In the genomic region with DNA sequence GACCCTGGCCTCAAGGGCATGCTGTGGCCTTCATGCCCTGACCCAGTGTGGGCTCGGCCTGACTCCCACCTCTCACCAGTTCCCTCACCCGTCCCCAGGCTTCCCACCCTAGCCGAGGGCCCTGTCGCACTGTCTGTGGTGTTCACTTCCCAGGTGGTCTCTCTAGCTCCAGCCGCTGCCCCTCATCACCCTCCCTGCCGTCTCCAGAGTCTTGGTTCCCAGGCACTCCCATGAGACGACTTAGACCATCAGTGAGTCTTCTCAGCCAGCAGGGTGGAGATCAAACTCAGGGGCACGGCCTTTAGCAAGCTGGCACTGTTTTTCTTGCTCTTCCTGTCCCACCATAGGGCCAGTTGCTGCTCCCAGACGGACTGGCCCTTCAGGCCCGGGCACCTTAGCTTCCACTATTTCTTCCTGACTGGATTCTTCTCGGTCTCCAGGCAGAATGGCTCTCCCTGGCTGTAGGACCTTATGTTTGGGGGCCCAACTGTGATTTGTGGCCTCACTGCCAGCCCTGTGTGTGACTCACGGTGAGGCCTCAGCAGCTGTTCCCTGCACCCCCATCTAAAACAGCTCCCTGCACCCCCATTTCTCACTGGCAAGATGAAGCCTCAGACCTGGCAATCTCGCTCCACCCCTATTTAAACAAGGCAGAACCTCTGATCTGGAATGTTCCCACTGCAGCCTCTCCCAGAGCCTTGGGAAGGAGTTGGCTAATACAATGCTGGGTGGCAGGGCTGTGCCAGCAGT, we compare ENCODE assay signal across 28 cellular contexts. TPM values are rescaled to one million over a fixed set of nuclear protein-coding genes. Genes with fewer than 3 reads are reported as not detected.
DNase-seq lines count a peak whose midpoint lies in the region; ATAC-seq and TF ChIP-seq lines count a peak whose summit lies in the region.
"Had no signal": no experiment of that assay in that cellular context is flagged by ENCODE, and none has a peak within 500 bp of the region (broad histone marks: within the 10 kb centered on the region; RNA-seq: fewer than 3 reads in every experiment).

No MANE protein-coding gene starts in this region.

- H3K9me3 Mint-ChIP-seq in neural crest cell = no peaks in the 10 kb centered on the region
- H3K9me3 Mint-ChIP-seq: activated CD4-positive, alpha-beta T cell treated with anti-CD3 and anti-CD28 coated beads, Interleukin-2, amount 10 ng/mL, durations not matched to agents 24 days and 14 days; activated naive CD8-positive, alpha-beta T cell treated with anti-CD3 and anti-CD28 coated beads, Interleukin-2, amount 50 U/mL, for 24 hours; CD8-positive, alpha-beta memory T cell; naive thymus-derived CD8-positive, alpha-beta T cell had no signal

- no peaks in the 10 kb centered on the region for H3K36me3 Mint-ChIP-seq in neural crest cell (ENCODE audit: low read depth)

- H3K4me1 Mint-ChIP-seq in neural crest cell = peaks cover 37% of the 10 kb centered on the region

- DNase-seq in GM20000 (ENCODE audit: low spot score) = peak; percentile 9
- peak in 1 of 10 donors; percentile 8 for DNase-seq in dorsolateral prefrontal cortex
- DNase-seq in neural crest cell (ENCODE audit: low read depth, low spot score) = no peak
- DNase-seq in DMS153 treated with DMSO at 0.1 percent for 48 hours (lab: John Stamatoyannopoulos, UW; ENCODE audit: unreplicated experiment) = no peak
- DNase-seq: activated CD8-positive, alpha-beta memory T cell treated with anti-CD3 and anti-CD28 coated beads, Interleukin-2, amount 50 U/mL, for 48 hours; activated effector memory CD4-positive, alpha-beta T cell treated with anti-CD3 and anti-CD28 coated beads, Interleukin-2, amount 50 U/mL, for 16 hours; activated naive CD8-positive, alpha-beta T cell treated with anti-CD3 and anti-CD28 coated beads, Interleukin-2, amount 50 U/mL, for 24 hours; CD8-positive, alpha-beta memory T cell; dermis blood vessel endothelial cell; DMS79 treated with DMSO at 0.1 percent for 48 hours; IMR-90; kidney; mesenchymal stem cell; naive thymus-derived CD8-positive, alpha-beta T cell; NCI-H187 treated with DMSO at 0.1 percent for 48 hours; NCI-H226; NCI-H82; SHP77 treated with DMSO at 0.1 percent for 48 hours; sigmoid colon; stimulated activated naive CD4-positive, alpha-beta T cell; tibial artery had no signal

- peak overlapping the region; percentile 54 to 99 (median 91); a peak in 20 of 22 replicates for H3K4me2 ChIP-seq in BLaER1 treated with 17β-estradiol and CSF1 and Interleukin-3, amounts not matched to agents 10 nM and 100 nM

- ATAC-seq in HG03432 (IDR thresholded peaks at IDR 0.05; ENCODE audit: unreplicated experiment) (no peak), GM19328 (IDR thresholded peaks at IDR 0.05; ENCODE audit: unreplicated experiment) (no peak)
- ATAC-seq in activated CD4-positive, CD25-positive, alpha-beta regulatory T cell treated with anti-CD3 and anti-CD28 coated beads, Interleukin-2, amount 50 U/mL, for 24 hours = no peak
- ATAC-seq: activated naive CD8-positive, alpha-beta T cell treated with anti-CD3 and anti-CD28 coated beads, Interleukin-2, amount 50 U/mL, for 24 hours; naive thymus-derived CD8-positive, alpha-beta T cell had no signal

- H3K27me3 ChIP-seq in BLaER1 treated with 17β-estradiol and CSF1 and Interleukin-3, amounts not matched to agents 10 nM and 100 nM = peaks cover 0 to 32% (median 0%) of the 10 kb centered on the region in 11 experiments; a peak in 4 of 22 replicates
- peaks cover 0 to 13% (median 0%) of the 10 kb centered on the region in 45 donors for H3K27me3 ChIP-seq in dorsolateral prefrontal cortex

- H4K20me1 ChIP-seq in BLaER1 treated with 17β-estradiol and CSF1 and Interleukin-3, amounts not matched to agents 10 nM and 100 nM = peaks cover 0 to 51% (median 0%) of the 10 kb centered on the region in 11 experiments; a peak in 9 of 22 replicates

- peaks cover 48 to 89% (median 80%) of the 10 kb centered on the region in 10 experiments for H3K4me1 ChIP-seq in BLaER1 treated with 17β-estradiol and CSF1 and Interleukin-3, amounts not matched to agents 10 nM and 100 nM
- H3K4me1 ChIP-seq: parathyroid adenoma had no signal

- H3K9me3 ChIP-seq in BLaER1 treated with 17β-estradiol and CSF1 and Interleukin-3, amounts not matched to agents 10 nM and 100 nM (replicated peaks in 1 of 11) = no peaks in the 10 kb centered on the region
- H3K9me3 ChIP-seq: sigmoid colon, tibial artery had no signal

- TF ChIP-seq CTCF in GM20000 (IDR thresholded peaks at IDR 0.05; ENCODE audit: extremely low read depth, missing control alignments) (no peak), dorsolateral prefrontal cortex (IDR thresholded peaks at IDR 0.05 in 54 of 56, conservative IDR thresholded peaks at IDR 0.05 in 2 of 56; ENCODE audit: low read depth in 1 of 56, partially characterized antibody in 56 of 56) (no peak), neural crest cell (conservative IDR thresholded peaks at IDR 0.05) (no peak)

- intact Hi-C loops in dorsolateral prefrontal cortex (cut with DNase I) = loop anchor here in 1 of 2 donors (5.0 kb wide), 1 partner anchor 197 kb away; no protein-coding TSS in a partner anchor

- peak overlapping the region; percentile 10 for H3K27ac Mint-ChIP-seq in neural crest cell (ENCODE audit: unreplicated experiment)
- H3K27ac Mint-ChIP-seq: activated naive CD8-positive, alpha-beta T cell treated with anti-CD3 and anti-CD28 coated beads, Interleukin-2, amount 50 U/mL, for 24 hours; CD8-positive, alpha-beta memory T cell had no signal

- peak overlapping the region in 3 of 11 experiments; percentile 11 to 51 (median 12); a peak in 4 of 22 replicates for H3K9ac ChIP-seq in BLaER1 treated with 17β-estradiol and CSF1 and Interleukin-3, amounts not matched to agents 10 nM and 100 nM
- H3K9ac ChIP-seq: parathyroid adenoma had no signal

- no peaks in the 10 kb centered on the region for H3K36me3 ChIP-seq in BLaER1 treated with 17β-estradiol and CSF1 and Interleukin-3, amounts not matched to agents 10 nM and 100 nM
- H3K36me3 ChIP-seq: sigmoid colon, tibial artery had no signal

- H3K4me3 Mint-ChIP-seq in neural crest cell = no peak overlapping the region
- H3K4me3 Mint-ChIP-seq: activated CD4-positive, alpha-beta T cell treated with anti-CD3 and anti-CD28 coated beads, Interleukin-2, amount 10 ng/mL, durations not matched to agents 24 days and 14 days; activated naive CD8-positive, alpha-beta T cell treated with anti-CD3 and anti-CD28 coated beads, Interleukin-2, amount 50 U/mL, for 24 hours; CD8-positive, alpha-beta memory T cell; naive thymus-derived CD8-positive, alpha-beta T cell had no signal

- H3K27me3 Mint-ChIP-seq in neural crest cell (ENCODE audit: low read depth) = peaks cover 32% of the 10 kb centered on the region

- H3K27ac ChIP-seq in BLaER1 treated with 17β-estradiol and CSF1 and Interleukin-3, amounts not matched to agents 10 nM and 100 nM = peak overlapping the region in 4 of 11 experiments; percentile 28 to 63 (median 46); a peak in 4 of 22 replicates
- H3K27ac ChIP-seq in dorsolateral prefrontal cortex = peak overlapping the region in 52 of 59 donors; percentile 2 to 84 (median 69)
- H3K27ac ChIP-seq: epithelial cell of prostate, parathyroid adenoma, tibial artery had no signal

- no peak overlapping the region for H3K4me3 ChIP-seq in BLaER1 treated with 17β-estradiol and CSF1 and Interleukin-3, amounts not matched to agents 10 nM and 100 nM
- H3K4me3 ChIP-seq in dorsolateral prefrontal cortex = no peak overlapping the region
- H3K4me3 ChIP-seq: sigmoid colon, tibial artery had no signal

RNA-seq across cellular contexts. Expression of a gene that starts 9.4 kb away (rescaled TPM):
- total RNA-seq in dorsolateral prefrontal cortex (100 to 1,000 TPM in 22 of 120 experiments, 10 to 100 TPM in 98; 15.2 to 217 (median 52.8) TPM), neural crest cell (4.5 and 5.4 TPM in 2 replicates)
- total RNA-seq: IMR-90 had no signal
